Comparison of ENCODE assay signal across 26 cellular contexts in the genomic region with DNA sequence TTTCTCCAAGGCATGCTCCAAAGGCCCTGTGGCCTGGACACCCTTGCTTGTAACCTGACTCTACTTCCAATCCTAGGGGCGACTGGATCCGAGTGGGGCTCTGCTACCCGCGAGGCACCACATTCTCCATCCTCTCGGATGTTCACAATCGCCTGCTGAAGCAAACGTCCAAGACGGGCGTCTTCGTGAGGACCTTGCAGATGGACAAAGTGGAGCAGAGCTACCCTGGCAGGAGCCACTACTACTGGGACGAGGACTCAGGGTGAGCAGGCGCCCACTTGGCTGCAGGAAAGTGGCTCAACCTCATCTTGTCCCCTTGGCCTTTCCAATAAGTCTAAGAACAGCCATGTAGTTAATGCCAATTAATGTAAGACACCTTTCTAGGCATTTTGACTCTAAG. TPM values are rescaled to one million over a fixed set of nuclear protein-coding genes. Genes with fewer than 3 reads are reported as not detected.
DNase-seq lines count a peak whose midpoint lies in the region; ATAC-seq lines count a peak whose summit lies in the region.
"Had no signal": no experiment of that assay in that cellular context is flagged by ENCODE, and none has a peak within 500 bp of the region (broad histone marks: within the 10 kb centered on the region; RNA-seq: fewer than 3 reads in every experiment).

No MANE protein-coding gene starts in this region.

- no peak overlapping the region for H3K9ac ChIP-seq in neuronal stem cell (ENCODE audit: low read depth, low read length, poor library complexity)
- H3K9ac ChIP-seq in stomach smooth muscle (ENCODE audit: low read length in 2 of 2), result no peak overlapping the region
- H3K9ac ChIP-seq: BLaER1 had no signal

- H3K4me1 Mint-ChIP-seq in activated CD4-positive, alpha-beta T cell treated with anti-CD3 and anti-CD28 coated beads, Interleukin-2, amount 10 ng/mL, durations not matched to agents 7 days and 5 days, result peaks cover 8% of the 10 kb centered on the region
- H3K4me1 Mint-ChIP-seq in activated CD4-positive, alpha-beta T cell treated with anti-CD3 and anti-CD28 coated beads for 36 hours, result no peaks in the 10 kb centered on the region
- H3K4me1 Mint-ChIP-seq in activated T-cell treated with anti-CD3 and anti-CD28 coated beads, Interleukin-2, amount 50 U/mL, for 4 hours (ENCODE audit: low read depth), result no peaks in the 10 kb centered on the region
- H3K4me1 Mint-ChIP-seq: CD14-positive monocyte; CD4-positive, alpha-beta memory T cell had no signal

- H3K4me1 ChIP-seq in neuronal stem cell (ENCODE audit: control insufficient read depth in 2 of 2, insufficient read depth in 1 of 2, low read depth in 1 of 2, low read length in 2 of 2) (peaks cover 6 to 8% of the 10 kb centered on the region in 2 donors), stomach smooth muscle (ENCODE audit: control insufficient read depth, insufficient read depth, low read length) (peaks cover 44% of the 10 kb centered on the region)
- H3K4me1 ChIP-seq: A549, BE2C had no signal

- no peak overlapping the region for H2AK5ac ChIP-seq in neuronal stem cell (ENCODE audit: low read depth, low read length)

- H3K4ac ChIP-seq in neuronal stem cell (ENCODE audit: low read length), result no peak overlapping the region

- WGBS in neuronal stem cell (ENCODE audit: extremely low coverage in 2 of 2, insufficient read length in 2 of 2, insufficient replicate concordance in 1 of 2), 2 donors, result no CpG with 5 or more reads among the region's 12 CpGs

- no peak overlapping the region for H2AFZ ChIP-seq in neuronal stem cell (ENCODE audit: low read length)

- no peak for DNase-seq in activated CD4-positive, alpha-beta T cell treated with anti-CD3 and anti-CD28 coated beads, Interleukin-2, amount 10 ng/mL, durations not matched to agents 7 days and 5 days
- DNase-seq in activated CD4-positive, alpha-beta T cell treated with anti-CD3 and anti-CD28 coated beads for 36 hours, result no peak
- DNase-seq in neuronal stem cell (ENCODE audit: low spot score), result no peak
- peak; percentile 60 for DNase-seq in posterior vena cava (ENCODE audit: low spot score)
- DNase-seq in activated T-cell treated with anti-CD3 and anti-CD28 coated beads, Interleukin-2, amount 50 U/mL, for 4 hours, result no peak
- DNase-seq in AG20443 (ENCODE audit: low spot score), result no peak
- DNase-seq in T-helper 2 cell, result no peak
- DNase-seq: BE2C; C1 segment of cervical spinal cord; CD4-positive, alpha-beta memory T cell; CD4-positive, CD25-positive, alpha-beta regulatory T cell; CD8-positive, alpha-beta memory T cell; COR-L47; DMS 273 treated with DMSO at 0.1 percent for 48 hours; DMS153; DMS53; DMS79; DND-41; EL; GDM1 had no signal

- POLR2A ChIA-PET in activated CD4-positive, alpha-beta T cell treated with anti-CD3 and anti-CD28 coated beads, Interleukin-2, amount 10 ng/mL, durations not matched to agents 7 days and 5 days (lab: Charles Lee), result no interaction called here
- POLR2A ChIA-PET in activated CD4-positive, alpha-beta T cell treated with anti-CD3 and anti-CD28 coated beads for 36 hours (lab: Charles Lee), result no interaction called here

- peak overlapping the region; percentile 89 for H4K8ac ChIP-seq in neuronal stem cell (ENCODE audit: low read depth, low read length)

- peak overlapping the region; percentile 41 for H3K27ac Mint-ChIP-seq in activated CD4-positive, alpha-beta T cell treated with anti-CD3 and anti-CD28 coated beads, Interleukin-2, amount 10 ng/mL, durations not matched to agents 7 days and 5 days
- H3K27ac Mint-ChIP-seq in activated CD4-positive, alpha-beta T cell treated with anti-CD3 and anti-CD28 coated beads for 36 hours, result no peak overlapping the region
- H3K27ac Mint-ChIP-seq: CD4-positive, alpha-beta memory T cell; CD4-positive, CD25-positive, alpha-beta regulatory T cell; CD8-positive, alpha-beta memory T cell had no signal

- H3K9me3 ChIP-seq in neuronal stem cell (replicated peaks in 1 of 2; ENCODE audit: control insufficient read depth in 2 of 2, insufficient read depth in 1 of 2, low read depth in 1 of 2, low read length in 2 of 2), result no peaks in the 10 kb centered on the region
- no peaks in the 10 kb centered on the region for H3K9me3 ChIP-seq in stomach smooth muscle (ENCODE audit: control insufficient read depth in 2 of 2, low read length in 2 of 2)
- H3K9me3 ChIP-seq: A549, BE2C, BLaER1 had no signal

- no peak overlapping the region for H3K14ac ChIP-seq in neuronal stem cell (ENCODE audit: low read length)

- H3K23ac ChIP-seq in neuronal stem cell (ENCODE audit: low read depth, low read length, poor library complexity), result no peak overlapping the region

- no peak overlapping the region for H3K4me2 ChIP-seq in neuronal stem cell (ENCODE audit: insufficient read depth, low read length, poor library complexity, severe bottlenecking)
- H3K4me2 ChIP-seq: A549, BLaER1 had no signal

- H2BK15ac ChIP-seq in neuronal stem cell (ENCODE audit: low read length), result no peak overlapping the region

- H3K27me3 Mint-ChIP-seq in activated CD4-positive, alpha-beta T cell treated with anti-CD3 and anti-CD28 coated beads, Interleukin-2, amount 10 ng/mL, durations not matched to agents 7 days and 5 days, result no peaks in the 10 kb centered on the region
- H3K27me3 Mint-ChIP-seq in activated CD4-positive, alpha-beta T cell treated with anti-CD3 and anti-CD28 coated beads for 36 hours, result no peaks in the 10 kb centered on the region
- no peaks in the 10 kb centered on the region for H3K27me3 Mint-ChIP-seq in activated T-cell treated with anti-CD3 and anti-CD28 coated beads, Interleukin-2, amount 50 U/mL, for 4 hours (ENCODE audit: low read depth)
- H3K27me3 Mint-ChIP-seq: CD4-positive, alpha-beta memory T cell; CD4-positive, CD25-positive, alpha-beta regulatory T cell; CD8-positive, alpha-beta memory T cell had no signal

- no peak overlapping the region for H2BK5ac ChIP-seq in neuronal stem cell (ENCODE audit: low read length)

- no peak overlapping the region for H4K91ac ChIP-seq in neuronal stem cell (ENCODE audit: low read depth, low read length, poor library complexity)

- peaks cover 2% of the 10 kb centered on the region for H3K36me3 Mint-ChIP-seq in activated CD4-positive, alpha-beta T cell treated with anti-CD3 and anti-CD28 coated beads, Interleukin-2, amount 10 ng/mL, durations not matched to agents 7 days and 5 days (ENCODE audit: low read depth)
- peaks cover 7% of the 10 kb centered on the region for H3K36me3 Mint-ChIP-seq in activated CD4-positive, alpha-beta T cell treated with anti-CD3 and anti-CD28 coated beads for 36 hours (ENCODE audit: low read depth)
- peaks cover 17% of the 10 kb centered on the region for H3K36me3 Mint-ChIP-seq in activated T-cell treated with anti-CD3 and anti-CD28 coated beads, Interleukin-2, amount 50 U/mL, for 4 hours (ENCODE audit: insufficient read depth)

- H3K36me3 ChIP-seq in neuronal stem cell (replicated peaks in 1 of 2; ENCODE audit: control insufficient read depth in 2 of 2, insufficient read depth in 2 of 2, low read length in 2 of 2), result peaks cover 0 to 6% of the 10 kb centered on the region in 2 donors
- H3K36me3 ChIP-seq in stomach smooth muscle (ENCODE audit: control insufficient read depth in 2 of 2, insufficient read depth in 2 of 2, low read length in 2 of 2), result peaks cover 2 to 6% of the 10 kb centered on the region in 2 donors
- H3K36me3 ChIP-seq: BE2C had no signal

- H3K79me1 ChIP-seq in neuronal stem cell (ENCODE audit: low read depth, low read length), result no peaks in the 10 kb centered on the region

- H2BK120ac ChIP-seq in neuronal stem cell (ENCODE audit: low read depth, low read length), result no peak overlapping the region

- H3K18ac ChIP-seq in neuronal stem cell (ENCODE audit: low read length), result no peak overlapping the region

- CTCF ChIA-PET in activated CD4-positive, alpha-beta T cell treated with anti-CD3 and anti-CD28 coated beads, Interleukin-2, amount 10 ng/mL, durations not matched to agents 7 days and 5 days (lab: Charles Lee), result no interaction called here
- CTCF ChIA-PET in activated CD4-positive, alpha-beta T cell treated with anti-CD3 and anti-CD28 coated beads for 36 hours (lab: Charles Lee), result interaction anchor here (0.7 to 1.2 kb wide), 2 partner anchors 11 to 32 kb away, joined by 4 read pairs; no protein-coding TSS in a partner anchor

- H3K27me3 ChIP-seq in neuronal stem cell (ENCODE audit: control insufficient read depth in 3 of 3, insufficient read depth in 3 of 3, low read depth in 1 of 3, low read length in 3 of 3) (no peaks in the 10 kb centered on the region), stomach smooth muscle (ENCODE audit: control insufficient read depth in 1 of 2, insufficient read depth in 2 of 2, low read length in 2 of 2) (no peaks in the 10 kb centered on the region)
- H3K27me3 ChIP-seq: BE2C, BLaER1 had no signal

- intact Hi-C loops in activated CD4-positive, alpha-beta T cell treated with anti-CD3 and anti-CD28 coated beads for 36 hours (cut with DNase I, micrococcal nuclease), result no loop called here
- intact Hi-C loops in posterior vena cava (cut with DNase I), result no loop called here

- H3K4me3 ChIP-seq in neuronal stem cell (ENCODE audit: low read length in 2 of 2) (no peak overlapping the region), stomach smooth muscle (ENCODE audit: low read length in 2 of 2) (no peak overlapping the region)
- H3K4me3 ChIP-seq: A549, BLaER1, GM12878 had no signal

- H3K27ac ChIP-seq in neuronal stem cell (replicated peaks; ENCODE audit: low read length) (no peak overlapping the region), stomach smooth muscle (ENCODE audit: low read length) (peak overlapping the region; percentile 92)
- H3K27ac ChIP-seq: 22Rv1, A549, BLaER1 had no signal

- ATAC-seq in activated CD4-positive, alpha-beta T cell treated with anti-CD3 and anti-CD28 coated beads for 36 hours, result no peak
- ATAC-seq in activated T-cell treated with anti-CD3 and anti-CD28 coated beads, Interleukin-2, amount 50 U/mL, for 4 hours, result no peak
- ATAC-seq: A549, GM12878 had no signal

- no peak overlapping the region for H3K4me3 Mint-ChIP-seq in activated CD4-positive, alpha-beta T cell treated with anti-CD3 and anti-CD28 coated beads, Interleukin-2, amount 10 ng/mL, durations not matched to agents 7 days and 5 days
- no peak overlapping the region for H3K4me3 Mint-ChIP-seq in activated CD4-positive, alpha-beta T cell treated with anti-CD3 and anti-CD28 coated beads for 36 hours
- no peak overlapping the region for H3K4me3 Mint-ChIP-seq in activated T-cell treated with anti-CD3 and anti-CD28 coated beads, Interleukin-2, amount 50 U/mL, for 4 hours
- H3K4me3 Mint-ChIP-seq: CD14-positive monocyte; CD4-positive, alpha-beta memory T cell; CD4-positive, CD25-positive, alpha-beta regulatory T cell; CD8-positive, alpha-beta memory T cell had no signal

- H3K9me3 Mint-ChIP-seq in activated CD4-positive, alpha-beta T cell treated with anti-CD3 and anti-CD28 coated beads, Interleukin-2, amount 10 ng/mL, durations not matched to agents 7 days and 5 days, result no peaks in the 10 kb centered on the region
- no peaks in the 10 kb centered on the region for H3K9me3 Mint-ChIP-seq in activated CD4-positive, alpha-beta T cell treated with anti-CD3 and anti-CD28 coated beads for 36 hours (ENCODE audit: low read depth)
- H3K9me3 Mint-ChIP-seq in activated T-cell treated with anti-CD3 and anti-CD28 coated beads, Interleukin-2, amount 50 U/mL, for 4 hours, result no peaks in the 10 kb centered on the region
- H3K9me3 Mint-ChIP-seq: CD14-positive monocyte; CD4-positive, alpha-beta memory T cell; CD4-positive, CD25-positive, alpha-beta regulatory T cell; CD8-positive, alpha-beta memory T cell had no signal

- no peak overlapping the region for H2BK12ac ChIP-seq in neuronal stem cell (ENCODE audit: low read length)

RNA-seq across cellular contexts. Expression of gene MESD, which starts 51.9 kb away (rescaled TPM):
- total RNA-seq in activated CD4-positive, alpha-beta T cell treated with anti-CD3 and anti-CD28 coated beads, Interleukin-2, amount 10 ng/mL, durations not matched to agents 7 days and 5 days, result 10 to 100 TPM; 34.0 to 34.3 TPM
- 10 to 100 TPM; 18.6 to 21.7 TPM for total RNA-seq in activated CD4-positive, alpha-beta T cell treated with anti-CD3 and anti-CD28 coated beads for 36 hours
- polyA plus RNA-seq in neuronal stem cell (2013, experiment 1 of 2), result 18.9 TPM
- 19.2 TPM for polyA plus RNA-seq in neuronal stem cell (2013, experiment 2 of 2)
- total RNA-seq in posterior vena cava, result 10 to 100 TPM; 21.0 to 24.1 TPM
- 10 to 100 TPM; 22.2 to 24.0 (median 23.3) TPM for total RNA-seq in activated T-cell treated with anti-CD3 and anti-CD28 coated beads, Interleukin-2, amount 50 U/mL, for 4 hours
